18 cellular contexts compared by ENCODE assay signal in genomic region chr3:129653019-129653418, GRCh38. TPM values are rescaled to one million over a fixed set of nuclear protein-coding genes. Genes with fewer than 3 reads are reported as not detected.
DNase-seq lines count a peak whose midpoint lies in the region; ATAC-seq and TF ChIP-seq lines count a peak whose summit lies in the region.
"Had no signal": no experiment of that assay in that cellular context is flagged by ENCODE, and none has a peak within 500 bp of the region (broad histone marks: within the 10 kb centered on the region; RNA-seq: fewer than 3 reads in every experiment).

No MANE protein-coding gene starts in this region.

- no peak for DNase-seq in activated CD4-positive, alpha-beta T cell treated with anti-CD3 and anti-CD28 coated beads for 36 hours
- DNase-seq in activated CD4-positive, alpha-beta T cell treated with anti-CD3 and anti-CD28 coated beads for 4 hours: no peak
- DNase-seq in PC-9 (no peak), epithelial cell of prostate (ENCODE audit: low read depth, low spot score) (no peak), erythroblast (lab: John Stamatoyannopoulos, UW) (no peak), NCI-H2029 treated with DMSO at 0.1 percent for 48 hours (lab: John Stamatoyannopoulos, UW) (no peak)
- DNase-seq in stimulated activated naive B cell treated with anti-CD40 and anti-IgM and Interleukin-4, amounts not matched to agents 10 μg/mL and 1 μg/mL and 100 μg/mL, for 72 hours: no peak
- DNase-seq: DMS79 treated with DMSO at 0.1 percent for 48 hours, H9, NCI-H1417, NCI-H187, NCI-H2227 treated with DMSO at 0.1 percent for 48 hours, NCI-H510A treated with DMSO at 0.1 percent for 48 hours, NCI-H774 had no signal

- TF ChIP-seq CTCF in PC-9 (conservative IDR thresholded peaks at IDR 0.05): no peak

- H3K4me1 ChIP-seq in PC-9 (replicated peaks; ENCODE audit: insufficient read depth): peaks cover 77% of the 10 kb centered on the region

- H3F3A ChIP-seq in PC-9 (ENCODE audit: insufficient read depth, low read depth): peaks cover 35% of the 10 kb centered on the region

- H3K4me3 ChIP-seq in PC-9: no peak overlapping the region

- H3K9me3 Mint-ChIP-seq in activated CD4-positive, alpha-beta T cell treated with anti-CD3 and anti-CD28 coated beads for 36 hours (ENCODE audit: low read depth): no peaks in the 10 kb centered on the region
- H3K9me3 Mint-ChIP-seq in stimulated activated naive B cell treated with anti-CD40 and anti-IgM and Interleukin-4, amounts not matched to agents 10 μg/mL and 1 μg/mL and 100 μg/mL, for 72 hours: no peaks in the 10 kb centered on the region
- H3K9me3 Mint-ChIP-seq: CD14-positive monocyte, H9 had no signal

- no peaks in the 10 kb centered on the region for H3K9me3 ChIP-seq in PC-9 (ENCODE audit: insufficient read depth, low read depth)

- POLR2A ChIA-PET in activated CD4-positive, alpha-beta T cell treated with anti-CD3 and anti-CD28 coated beads for 36 hours (lab: Charles Lee): no interaction called here
- POLR2A ChIA-PET in PC-9 (lab: Charles Lee; ENCODE audit: unreplicated experiment): no interaction called here

- BruUV-seq in PC-9 (replicated peaks; lab: Mats Ljungman, UMichigan): no TSS peak

- no peak overlapping the region for H2AFZ ChIP-seq in PC-9

- no peak overlapping the region for H3K4me3 Mint-ChIP-seq in activated CD4-positive, alpha-beta T cell treated with anti-CD3 and anti-CD28 coated beads for 36 hours
- H3K4me3 Mint-ChIP-seq in stimulated activated naive B cell treated with anti-CD40 and anti-IgM and Interleukin-4, amounts not matched to agents 10 μg/mL and 1 μg/mL and 100 μg/mL, for 72 hours: no peak overlapping the region
- H3K4me3 Mint-ChIP-seq: CD14-positive monocyte, H9 had no signal

- H3K36me3 Mint-ChIP-seq in activated CD4-positive, alpha-beta T cell treated with anti-CD3 and anti-CD28 coated beads for 36 hours (ENCODE audit: low read depth): no peaks in the 10 kb centered on the region
- H3K36me3 Mint-ChIP-seq in stimulated activated naive B cell treated with anti-CD40 and anti-IgM and Interleukin-4, amounts not matched to agents 10 μg/mL and 1 μg/mL and 100 μg/mL, for 72 hours: peaks cover 4 to 17% of the 10 kb centered on the region in 2 donors

- no peak for TF ChIP-seq POLR2A in erythroblast (IDR thresholded peaks at IDR 0.05; ENCODE audit: low read length)

- no peaks in the 10 kb centered on the region for H3K27me3 ChIP-seq in PC-9 (ENCODE audit: insufficient read depth, low read depth)

- CTCF ChIA-PET in activated CD4-positive, alpha-beta T cell treated with anti-CD3 and anti-CD28 coated beads for 36 hours (lab: Charles Lee): interaction anchor here (0.9 to 1.1 kb wide), 2 partner anchors 26 to 156 kb away, joined by 3 to 4 read pairs; no protein-coding TSS in a partner anchor
- CTCF ChIA-PET in PC-9 (lab: Charles Lee): no interaction called here

- peaks cover 36% of the 10 kb centered on the region; the same call in 1 of the 2 replicates for H3K36me3 ChIP-seq in PC-9 (ENCODE audit: low read depth)

- no peak overlapping the region for H3K27ac Mint-ChIP-seq in activated CD4-positive, alpha-beta T cell treated with anti-CD3 and anti-CD28 coated beads for 36 hours
- H3K27ac Mint-ChIP-seq in stimulated activated naive B cell treated with anti-CD40 and anti-IgM and Interleukin-4, amounts not matched to agents 10 μg/mL and 1 μg/mL and 100 μg/mL, for 72 hours: no peak overlapping the region
- H3K27ac Mint-ChIP-seq: CD14-positive monocyte had no signal

- peak overlapping the region; percentile 71 for H3K4me2 ChIP-seq in PC-9
- H3K4me2 ChIP-seq: KMS-11 had no signal

- peak overlapping the region; percentile 91 for H3K27ac ChIP-seq in PC-9
- peak overlapping the region; percentile 62 for H3K27ac ChIP-seq in epithelial cell of prostate
- H3K27ac ChIP-seq: 22Rv1, KMS-11 had no signal

- intact Hi-C loops in activated CD4-positive, alpha-beta T cell treated with anti-CD3 and anti-CD28 coated beads for 36 hours (cut with DNase I, micrococcal nuclease): no loop called here
- intact Hi-C loops in PC-9 (cut with micrococcal nuclease; ENCODE audit: unreplicated experiment): no loop called here

- no peaks in the 10 kb centered on the region for H3K9me2 ChIP-seq in PC-9 (ENCODE audit: insufficient read depth)

- H3K27me3 Mint-ChIP-seq in activated CD4-positive, alpha-beta T cell treated with anti-CD3 and anti-CD28 coated beads for 36 hours: no peaks in the 10 kb centered on the region
- no peaks in the 10 kb centered on the region for H3K27me3 Mint-ChIP-seq in stimulated activated naive B cell treated with anti-CD40 and anti-IgM and Interleukin-4, amounts not matched to agents 10 μg/mL and 1 μg/mL and 100 μg/mL, for 72 hours

- peak; percentile 12 for ATAC-seq in activated CD4-positive, alpha-beta T cell treated with anti-CD3 and anti-CD28 coated beads for 36 hours
- peak; percentile 62 to 79 for ATAC-seq in stimulated activated naive B cell treated with anti-CD40 and anti-IgM and Interleukin-4, amounts not matched to agents 10 μg/mL and 1 μg/mL and 100 μg/mL, for 72 hours (replicated peaks)
- no peak for ATAC-seq in GM18909 (IDR thresholded peaks at IDR 0.05; ENCODE audit: poor library complexity, unreplicated experiment)

- H4K20me1 ChIP-seq in PC-9 (ENCODE audit: insufficient read depth): no peaks in the 10 kb centered on the region

- H3K79me2 ChIP-seq in PC-9 (ENCODE audit: low read depth): peaks cover 78% of the 10 kb centered on the region

- H3K4me1 Mint-ChIP-seq in activated CD4-positive, alpha-beta T cell treated with anti-CD3 and anti-CD28 coated beads for 36 hours: peaks cover 11% of the 10 kb centered on the region
- peaks cover 7 to 18% of the 10 kb centered on the region in 2 donors for H3K4me1 Mint-ChIP-seq in stimulated activated naive B cell treated with anti-CD40 and anti-IgM and Interleukin-4, amounts not matched to agents 10 μg/mL and 1 μg/mL and 100 μg/mL, for 72 hours

RNA-seq across cellular contexts. Expression of gene PLXND1, which starts 46.5 kb away (rescaled TPM):
- 1 to 10 TPM; 3.1 to 4.6 TPM for total RNA-seq in activated CD4-positive, alpha-beta T cell treated with anti-CD3 and anti-CD28 coated beads for 36 hours
- total RNA-seq in PC-9 (2021): 44.4 and 50.4 TPM in 2 replicates
